In the genomic region with DNA sequence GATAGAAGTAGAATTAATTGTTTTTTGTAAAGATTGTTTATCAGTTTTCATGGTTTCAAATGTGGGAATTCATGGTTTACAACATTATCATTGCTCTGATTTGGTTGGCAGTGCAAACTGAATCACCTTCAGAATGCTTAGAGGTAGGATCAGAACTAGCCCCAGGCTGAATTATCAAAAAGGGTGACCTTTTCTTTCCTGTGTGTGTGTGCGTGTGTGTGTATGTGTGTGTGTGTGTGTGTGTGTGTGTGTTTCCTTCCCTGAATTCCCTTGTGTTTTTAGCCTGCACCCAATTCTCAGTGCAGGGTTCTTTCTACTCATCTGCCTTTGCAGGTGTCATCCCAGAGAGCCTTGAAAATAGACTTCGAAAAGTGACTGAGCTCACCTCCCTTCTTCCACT, we compare ENCODE assay signal across 2 cellular contexts.
TF ChIP-seq lines count a peak whose summit lies in the region.

No MANE protein-coding gene starts in this region.

TF ChIP-seq in GM23338, 12 proteins besides CTCF, POLR2A, EP300 and RAD21:
- TF ChIP-seq JUNB (IDR thresholded peaks at IDR 0.05; ENCODE audit: unreplicated experiment), result no peak
- no peak for TF ChIP-seq ZNF114 (CRISPR knock-in tag; IDR thresholded peaks at IDR 0.05)
- no peak for TF ChIP-seq ZNF331 (CRISPR knock-in tag; IDR thresholded peaks at IDR 0.05; ENCODE audit: low read depth)
- TF ChIP-seq POLR2AphosphoS5 (IDR thresholded peaks at IDR 0.05; ENCODE audit: low read depth), result no peak
- TF ChIP-seq NANOG (IDR thresholded peaks at IDR 0.05; ENCODE audit: borderline replicate concordance), result no peak
- no peak for TF ChIP-seq STAT1 (IDR thresholded peaks at IDR 0.05; ENCODE audit: unreplicated experiment)
- TF ChIP-seq EZH2 (IDR thresholded peaks at IDR 0.05; ENCODE audit: low read depth, unreplicated experiment), result no peak
- TF ChIP-seq CREB1 (CRISPR knock-in tag; IDR thresholded peaks at IDR 0.05; ENCODE audit: low read depth), result no peak
- TF ChIP-seq EZH2phosphoT487 (IDR thresholded peaks at IDR 0.05; ENCODE audit: unreplicated experiment), result no peak
- TF ChIP-seq, protein P1, sequence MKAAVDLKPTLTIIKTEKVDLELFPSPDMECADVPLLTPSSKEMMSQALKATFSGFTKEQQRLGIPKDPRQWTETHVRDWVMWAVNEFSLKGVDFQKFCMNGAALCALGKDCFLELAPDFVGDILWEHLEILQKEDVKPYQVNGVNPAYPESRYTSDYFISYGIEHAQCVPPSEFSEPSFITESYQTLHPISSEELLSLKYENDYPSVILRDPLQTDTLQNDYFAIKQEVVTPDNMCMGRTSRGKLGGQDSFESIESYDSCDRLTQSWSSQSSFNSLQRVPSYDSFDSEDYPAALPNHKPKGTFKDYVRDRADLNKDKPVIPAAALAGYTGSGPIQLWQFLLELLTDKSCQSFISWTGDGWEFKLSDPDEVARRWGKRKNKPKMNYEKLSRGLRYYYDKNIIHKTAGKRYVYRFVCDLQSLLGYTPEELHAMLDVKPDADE (IDR thresholded peaks at IDR 0.05), result no peak
- TF ChIP-seq, protein P2, sequence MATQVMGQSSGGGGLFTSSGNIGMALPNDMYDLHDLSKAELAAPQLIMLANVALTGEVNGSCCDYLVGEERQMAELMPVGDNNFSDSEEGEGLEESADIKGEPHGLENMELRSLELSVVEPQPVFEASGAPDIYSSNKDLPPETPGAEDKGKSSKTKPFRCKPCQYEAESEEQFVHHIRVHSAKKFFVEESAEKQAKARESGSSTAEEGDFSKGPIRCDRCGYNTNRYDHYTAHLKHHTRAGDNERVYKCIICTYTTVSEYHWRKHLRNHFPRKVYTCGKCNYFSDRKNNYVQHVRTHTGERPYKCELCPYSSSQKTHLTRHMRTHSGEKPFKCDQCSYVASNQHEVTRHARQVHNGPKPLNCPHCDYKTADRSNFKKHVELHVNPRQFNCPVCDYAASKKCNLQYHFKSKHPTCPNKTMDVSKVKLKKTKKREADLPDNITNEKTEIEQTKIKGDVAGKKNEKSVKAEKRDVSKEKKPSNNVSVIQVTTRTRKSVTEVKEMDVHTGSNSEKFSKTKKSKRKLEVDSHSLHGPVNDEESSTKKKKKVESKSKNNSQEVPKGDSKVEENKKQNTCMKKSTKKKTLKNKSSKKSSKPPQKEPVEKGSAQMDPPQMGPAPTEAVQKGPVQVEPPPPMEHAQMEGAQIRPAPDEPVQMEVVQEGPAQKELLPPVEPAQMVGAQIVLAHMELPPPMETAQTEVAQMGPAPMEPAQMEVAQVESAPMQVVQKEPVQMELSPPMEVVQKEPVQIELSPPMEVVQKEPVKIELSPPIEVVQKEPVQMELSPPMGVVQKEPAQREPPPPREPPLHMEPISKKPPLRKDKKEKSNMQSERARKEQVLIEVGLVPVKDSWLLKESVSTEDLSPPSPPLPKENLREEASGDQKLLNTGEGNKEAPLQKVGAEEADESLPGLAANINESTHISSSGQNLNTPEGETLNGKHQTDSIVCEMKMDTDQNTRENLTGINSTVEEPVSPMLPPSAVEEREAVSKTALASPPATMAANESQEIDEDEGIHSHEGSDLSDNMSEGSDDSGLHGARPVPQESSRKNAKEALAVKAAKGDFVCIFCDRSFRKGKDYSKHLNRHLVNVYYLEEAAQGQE (IDR thresholded peaks at IDR 0.05; ENCODE audit: unreplicated experiment), result no peak

TF ChIP-seq in IMR-90, 13 proteins besides CTCF, POLR2A, EP300 and RAD21:
- TF ChIP-seq FOS (IDR thresholded peaks at IDR 0.05; ENCODE audit: low read depth, low read length), result no peak
- no peak for TF ChIP-seq CEBPB (IDR thresholded peaks at IDR 0.05; ENCODE audit: low read depth, low read length)
- TF ChIP-seq MXI1 (IDR thresholded peaks at IDR 0.05; ENCODE audit: borderline replicate concordance, low read depth, low read length), result no peak
- no peak for TF ChIP-seq MAFK (IDR thresholded peaks at IDR 0.05; ENCODE audit: low read depth, low read length)
- TF ChIP-seq BHLHE40 (IDR thresholded peaks at IDR 0.05; ENCODE audit: low read depth, low read length), result no peak
- TF ChIP-seq, protein P3, sequence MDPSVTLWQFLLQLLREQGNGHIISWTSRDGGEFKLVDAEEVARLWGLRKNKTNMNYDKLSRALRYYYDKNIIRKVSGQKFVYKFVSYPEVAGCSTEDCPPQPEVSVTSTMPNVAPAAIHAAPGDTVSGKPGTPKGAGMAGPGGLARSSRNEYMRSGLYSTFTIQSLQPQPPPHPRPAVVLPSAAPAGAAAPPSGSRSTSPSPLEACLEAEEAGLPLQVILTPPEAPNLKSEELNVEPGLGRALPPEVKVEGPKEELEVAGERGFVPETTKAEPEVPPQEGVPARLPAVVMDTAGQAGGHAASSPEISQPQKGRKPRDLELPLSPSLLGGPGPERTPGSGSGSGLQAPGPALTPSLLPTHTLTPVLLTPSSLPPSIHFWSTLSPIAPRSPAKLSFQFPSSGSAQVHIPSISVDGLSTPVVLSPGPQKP (IDR thresholded peaks at IDR 0.05; ENCODE audit: borderline replicate concordance, low read depth, low read length), result no peak
- no peak for TF ChIP-seq CHD1 (IDR thresholded peaks at IDR 0.05; ENCODE audit: low read depth, low read length)
- TF ChIP-seq SMC3 (IDR thresholded peaks at IDR 0.05; ENCODE audit: low read depth, low read length), result no peak
- TF ChIP-seq, protein P4, sequence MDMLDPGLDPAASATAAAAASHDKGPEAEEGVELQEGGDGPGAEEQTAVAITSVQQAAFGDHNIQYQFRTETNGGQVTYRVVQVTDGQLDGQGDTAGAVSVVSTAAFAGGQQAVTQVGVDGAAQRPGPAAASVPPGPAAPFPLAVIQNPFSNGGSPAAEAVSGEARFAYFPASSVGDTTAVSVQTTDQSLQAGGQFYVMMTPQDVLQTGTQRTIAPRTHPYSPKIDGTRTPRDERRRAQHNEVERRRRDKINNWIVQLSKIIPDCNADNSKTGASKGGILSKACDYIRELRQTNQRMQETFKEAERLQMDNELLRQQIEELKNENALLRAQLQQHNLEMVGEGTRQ (IDR thresholded peaks at IDR 0.05; ENCODE audit: low read depth, low read length), result no peak
- TF ChIP-seq NFE2L2 (IDR thresholded peaks at IDR 0.05; ENCODE audit: low read depth, low read length), result no peak
- TF ChIP-seq MAZ (IDR thresholded peaks at IDR 0.05; ENCODE audit: borderline replicate concordance, low read depth, low read length), result no peak
- no peak for TF ChIP-seq RFX5 (IDR thresholded peaks at IDR 0.05; ENCODE audit: low read depth, low read length)
- no peak for TF ChIP-seq RCOR1 (IDR thresholded peaks at IDR 0.05; ENCODE audit: insufficient replicate concordance, low read length)
